ENCODE assay signal across 15 cellular contexts in the genomic region with DNA sequence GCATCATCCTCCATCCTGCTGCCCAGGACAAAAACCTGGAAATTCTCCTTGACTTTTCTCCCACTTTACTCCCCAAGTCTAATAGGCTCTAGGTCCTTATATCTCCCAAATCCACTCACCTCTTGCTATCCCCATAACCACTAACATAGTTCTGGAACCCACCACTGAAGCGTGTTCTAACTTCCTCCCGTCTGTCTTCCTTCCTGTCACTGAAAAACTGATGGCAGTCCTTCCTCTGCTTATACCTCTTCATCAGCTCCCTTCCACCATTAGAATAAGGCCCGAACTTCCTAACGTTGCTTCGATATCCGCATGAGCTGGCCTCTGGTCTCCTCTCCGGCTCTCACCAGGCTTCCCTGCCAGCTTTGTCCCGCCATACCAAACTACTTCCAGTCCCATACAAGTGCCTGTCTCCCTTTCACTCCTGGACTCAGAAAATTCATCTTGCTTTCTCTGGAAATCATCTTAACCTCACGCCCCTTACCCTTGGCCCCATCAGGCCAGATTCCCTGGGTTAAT.
DNase-seq lines count a peak whose midpoint lies in the region; ATAC-seq and TF ChIP-seq lines count a peak whose summit lies in the region.
"Had no signal": no experiment of that assay in that cellular context is flagged by ENCODE, and none has a peak within 500 bp of the region (broad histone marks: within the 10 kb centered on the region; RNA-seq: fewer than 3 reads in every experiment).

No MANE protein-coding gene starts in this region.

- no CpG with 5 or more reads among the region's 9 CpGs for WGBS in mesendoderm (ENCODE audit: extremely low coverage, insufficient coverage, low lambda C conversion rate)
- no CpG with 5 or more reads among the region's 9 CpGs for WGBS in H9 (ENCODE audit: extremely low coverage, insufficient read length, low lambda C conversion rate)

- H3K9me3 Mint-ChIP-seq in CD4-positive, CD25-positive, alpha-beta regulatory T cell: peaks cover 0 to 2% (median 0%) of the 10 kb centered on the region in 7 donors
- peaks cover 16% of the 10 kb centered on the region for H3K9me3 Mint-ChIP-seq in activated T-cell treated with anti-CD3 and anti-CD28 coated beads, Interleukin-2, amount 50 U/mL, for 4 hours
- peaks cover 3 to 7% of the 10 kb centered on the region in 2 experiments; a peak in 1 of 5 replicates for H3K9me3 Mint-ChIP-seq in H9

- H2BK12ac ChIP-seq in H9 (ENCODE audit: insufficient read length, low read depth, low read length): no peak overlapping the region

- no peak overlapping the region for H3K14ac ChIP-seq in H9 (ENCODE audit: insufficient read depth, low read length)

- H3K4me1 Mint-ChIP-seq in CD4-positive, CD25-positive, alpha-beta regulatory T cell: peaks cover 26 to 73% (median 49%) of the 10 kb centered on the region in 4 donors
- H3K4me1 Mint-ChIP-seq in activated T-cell treated with anti-CD3 and anti-CD28 coated beads, Interleukin-2, amount 50 U/mL, for 4 hours (ENCODE audit: low read depth): peaks cover 77% of the 10 kb centered on the region
- peaks cover 42 to 49% of the 10 kb centered on the region in 2 experiments for H3K4me1 Mint-ChIP-seq in H9

- peaks cover 3% of the 10 kb centered on the region for H3K36me3 Mint-ChIP-seq in CD4-positive, CD25-positive, alpha-beta regulatory T cell
- peaks cover 4% of the 10 kb centered on the region for H3K36me3 Mint-ChIP-seq in activated T-cell treated with anti-CD3 and anti-CD28 coated beads, Interleukin-2, amount 50 U/mL, for 4 hours (ENCODE audit: insufficient read depth)
- peaks cover 0 to 4% (median 2%) of the 10 kb centered on the region in 3 experiments; a peak in 2 of 7 replicates for H3K36me3 Mint-ChIP-seq in H9 (ENCODE audit: insufficient read depth in 1 of 3, low read depth in 3 of 3)

- H4K8ac ChIP-seq in mesendoderm (ENCODE audit: low read depth, low read length) (no peak overlapping the region), H9 (replicated peaks; ENCODE audit: insufficient read length, low read depth, low read length) (no peak overlapping the region)

- no peaks in the 10 kb centered on the region for H3K23me2 ChIP-seq in H9 (ENCODE audit: insufficient read length, low read depth, low read length, poor library complexity, severe bottlenecking)

- no peak overlapping the region for H3K4ac ChIP-seq in mesendoderm (ENCODE audit: low read depth, low read length)
- no peak overlapping the region for H3K4ac ChIP-seq in H9 (ENCODE audit: low read depth, low read length)

- H3K27ac Mint-ChIP-seq in CD4-positive, CD25-positive, alpha-beta regulatory T cell: peak overlapping the region; percentile 70 to 92 (median 92)
- no peak overlapping the region; a peak in 1 of 7 replicates for H3K27ac Mint-ChIP-seq in H9

- peaks cover 46% of the 10 kb centered on the region for H3K4me1 ChIP-seq in CD4-positive, CD25-positive, alpha-beta regulatory T cell (ENCODE audit: control insufficient read depth, insufficient read depth, low read length, poor library complexity, severe bottlenecking)
- peaks cover 6% of the 10 kb centered on the region for H3K4me1 ChIP-seq in mesendoderm (ENCODE audit: control insufficient read depth, low read depth, low read length)
- peaks cover 16% of the 10 kb centered on the region for H3K4me1 ChIP-seq in H9 (ENCODE audit: insufficient read depth, low read length)

- H3K27me3 ChIP-seq in CD4-positive, CD25-positive, alpha-beta regulatory T cell (ENCODE audit: control insufficient read depth, insufficient read depth, low read length): no peaks in the 10 kb centered on the region
- H3K27me3 ChIP-seq in HL-60 (ENCODE audit: insufficient read depth, poor library complexity, severe bottlenecking) (no peaks in the 10 kb centered on the region), mesendoderm (ENCODE audit: insufficient read depth, low read length, poor library complexity) (no peaks in the 10 kb centered on the region), H9 (ENCODE audit: insufficient read depth, low read length) (no peaks in the 10 kb centered on the region)
- H3K27me3 ChIP-seq: upper lobe of left lung had no signal

- H3K27me3 Mint-ChIP-seq in CD4-positive, CD25-positive, alpha-beta regulatory T cell: no peaks in the 10 kb centered on the region
- peaks cover 2% of the 10 kb centered on the region for H3K27me3 Mint-ChIP-seq in activated T-cell treated with anti-CD3 and anti-CD28 coated beads, Interleukin-2, amount 50 U/mL, for 4 hours (ENCODE audit: low read depth)
- peaks cover 2% of the 10 kb centered on the region for H3K27me3 Mint-ChIP-seq in H9 (ENCODE audit: low read depth)

- no peak for ATAC-seq in CD4-positive, CD25-positive, alpha-beta regulatory T cell (ENCODE audit: low read depth in 2 of 2)
- ATAC-seq in activated T-cell treated with anti-CD3 and anti-CD28 coated beads, Interleukin-2, amount 50 U/mL, for 4 hours: no peak
- ATAC-seq in HG03045 (IDR thresholded peaks at IDR 0.05; ENCODE audit: unreplicated experiment): no peak
- ATAC-seq: mucosa of descending colon, Panc1 had no signal

- no peak overlapping the region for H3K27ac ChIP-seq in CD4-positive, CD25-positive, alpha-beta regulatory T cell (ENCODE audit: insufficient read depth, low read length, poor library complexity, severe bottlenecking)
- H3K27ac ChIP-seq in HL-60 (replicated peaks) (peak overlapping the region; percentile 92; the same call in 1 of the 2 replicates), mesendoderm (ENCODE audit: low read depth, low read length) (no peak overlapping the region), H9 (ENCODE audit: insufficient read length, low read depth, low read length) (no peak overlapping the region)
- H3K27ac ChIP-seq: epithelial cell of prostate, upper lobe of left lung had no signal

- H4K5ac ChIP-seq in mesendoderm (ENCODE audit: low read length) (no peak overlapping the region), H9 (ENCODE audit: insufficient read length, low read depth, low read length) (no peak overlapping the region)

- no peak overlapping the region for H3K23ac ChIP-seq in mesendoderm (ENCODE audit: low read length)
- H3K23ac ChIP-seq in H9 (ENCODE audit: insufficient read length, low read depth, low read length): no peak overlapping the region

- H3K9ac ChIP-seq in mesendoderm (ENCODE audit: low read length) (no peak overlapping the region), H9 (ENCODE audit: extremely low read depth, insufficient read length, low read length) (no peak overlapping the region)

- H2BK5ac ChIP-seq in mesendoderm (ENCODE audit: low read length) (no peak overlapping the region), H9 (ENCODE audit: insufficient read length, low read length) (no peak overlapping the region)

- peaks cover 2% of the 10 kb centered on the region for H4K20me1 ChIP-seq in H9 (ENCODE audit: control insufficient read depth, insufficient read depth, insufficient read length)

- peak overlapping the region in 3 of 4 donors; percentile 48 to 78 (median 59) for H3K4me3 Mint-ChIP-seq in CD4-positive, CD25-positive, alpha-beta regulatory T cell
- peak overlapping the region; percentile 71 for H3K4me3 Mint-ChIP-seq in activated T-cell treated with anti-CD3 and anti-CD28 coated beads, Interleukin-2, amount 50 U/mL, for 4 hours
- no peak overlapping the region for H3K4me3 Mint-ChIP-seq in H9

- no peaks in the 10 kb centered on the region for H3K36me3 ChIP-seq in CD4-positive, CD25-positive, alpha-beta regulatory T cell (ENCODE audit: control insufficient read depth, insufficient read depth, low read length)
- no peaks in the 10 kb centered on the region for H3K36me3 ChIP-seq in mesendoderm (ENCODE audit: control insufficient read depth, insufficient read depth, low read length)
- H3K36me3 ChIP-seq: upper lobe of left lung had no signal

- peak overlapping the region; percentile 32 for H3K4me3 ChIP-seq in CD4-positive, CD25-positive, alpha-beta regulatory T cell (ENCODE audit: low read depth, low read length)
- H3K4me3 ChIP-seq in HL-60 (replicated peaks; ENCODE audit: insufficient read depth, low read length) (no peak overlapping the region), mesendoderm (ENCODE audit: low read length) (no peak overlapping the region)
- H3K4me3 ChIP-seq: mucosa of descending colon, upper lobe of left lung had no signal

- H3K56ac ChIP-seq in mesendoderm (ENCODE audit: low read length) (peak overlapping the region; percentile 67), H9 (ENCODE audit: insufficient read length, low read depth, low read length) (no peak overlapping the region)

- H3K9me3 ChIP-seq in CD4-positive, CD25-positive, alpha-beta regulatory T cell (ENCODE audit: control insufficient read depth in 2 of 2, low read length in 2 of 2): no peaks in the 10 kb centered on the region
- no peaks in the 10 kb centered on the region for H3K9me3 ChIP-seq in H9 (ENCODE audit: control insufficient read depth, low read depth, low read length)
- H3K9me3 ChIP-seq: mucosa of descending colon, upper lobe of left lung had no signal

- H3T11ph ChIP-seq in H9 (ENCODE audit: low read length): no peak overlapping the region

- no peaks in the 10 kb centered on the region for H3K79me2 ChIP-seq in mesendoderm (ENCODE audit: control insufficient read depth, insufficient read depth, low read length)
- H3K79me2 ChIP-seq in H9 (ENCODE audit: insufficient read depth, low read length): no peaks in the 10 kb centered on the region

- no peak overlapping the region for H2AK5ac ChIP-seq in mesendoderm (ENCODE audit: low read length)
- H2AK5ac ChIP-seq in H9 (ENCODE audit: insufficient read length, low read length): no peak overlapping the region

- no peak overlapping the region for H2BK20ac ChIP-seq in H9 (ENCODE audit: low read depth, low read length, poor library complexity, severe bottlenecking)

- H2AFZ ChIP-seq in H9 (ENCODE audit: low read length): no peak overlapping the region

- TF ChIP-seq CTCF in HL-60 (IDR thresholded peaks at IDR 0.05; ENCODE audit: insufficient read depth, low read length) (no peak), H9 (conservative IDR thresholded peaks at IDR 0.05) (no peak)

- H3K79me1 ChIP-seq in mesendoderm (ENCODE audit: low read length) (no peaks in the 10 kb centered on the region), H9 (ENCODE audit: insufficient read depth, low read depth, low read length, poor library complexity, severe bottlenecking) (no peaks in the 10 kb centered on the region)

- no peak overlapping the region for H2BK15ac ChIP-seq in mesendoderm (replicated peaks; ENCODE audit: low read depth)
- H2BK15ac ChIP-seq in H9 (ENCODE audit: low read depth, low read length): no peak overlapping the region

- no peak overlapping the region for H2BK120ac ChIP-seq in mesendoderm (ENCODE audit: low read depth, low read length)
- no peak overlapping the region for H2BK120ac ChIP-seq in H9 (ENCODE audit: low read depth, low read length, poor library complexity, severe bottlenecking)

- no peak overlapping the region for H3K4me2 ChIP-seq in mesendoderm (ENCODE audit: low read length)
- no peak overlapping the region for H3K4me2 ChIP-seq in H9 (ENCODE audit: insufficient read depth, insufficient read length, low read length)

- H3K18ac ChIP-seq in mesendoderm (ENCODE audit: low read length) (no peak overlapping the region), H9 (ENCODE audit: insufficient read length, low read depth, low read length) (no peak overlapping the region)

- DNase-seq in CD4-positive, CD25-positive, alpha-beta regulatory T cell: peak in 1 of 3 donors; percentile 35
- no peak for DNase-seq in HL-60 (ENCODE audit: low read depth in 1 of 2, low spot score in 1 of 2)
- DNase-seq in activated T-cell treated with anti-CD3 and anti-CD28 coated beads, Interleukin-2, amount 50 U/mL, for 4 hours: no peak
- no peak for DNase-seq in mesendoderm
- DNase-seq in cortex of kidney (lab: John Stamatoyannopoulos, UW): no peak
- DNase-seq in H9: no peak
- DNase-seq in amygdala (lab: John Stamatoyannopoulos, UW): no peak
- DNase-seq: cerebellar nuclear complex, kidney, mucosa of descending colon, NCI-H1105 had no signal

- no peak overlapping the region for H4K91ac ChIP-seq in H9 (ENCODE audit: insufficient read length, low read depth, low read length)

Comparison
In these comparisons a context has a peak if more than half of its experiments do, and no peak if none do; other contexts are left out.
1. H3K27ac Mint-ChIP-seq: peak in CD4-positive, CD25-positive, alpha-beta regulatory T cell (3 of 3); none in H9 (0 of 3).
2. H3K4me3 Mint-ChIP-seq: peak in CD4-positive, CD25-positive, alpha-beta regulatory T cell (3 of 4) and activated T-cell treated with anti-CD3 and anti-CD28 coated beads, Interleukin-2, amount 50 U/mL, for 4 hours (single experiment); none in H9 (0 of 2).